Comparison of ENCODE assay signal across 8 cellular contexts in genomic region chr11:72103754-72104167, GRCh38. TPM values are rescaled to one million over a fixed set of nuclear protein-coding genes. Genes with fewer than 3 reads are reported as not detected.
DNase-seq lines count a peak whose midpoint lies in the region; ATAC-seq and TF ChIP-seq lines count a peak whose summit lies in the region.
"Had no signal": no experiment of that assay in that cellular context is flagged by ENCODE, and none has a peak within 500 bp of the region (broad histone marks: within the 10 kb centered on the region; RNA-seq: fewer than 3 reads in every experiment).

No MANE protein-coding gene starts in this region.

- H3K27ac ChIP-seq in HL-60 (replicated peaks) (peak overlapping the region; percentile 100), iPS-18a (ENCODE audit: low read length) (peak overlapping the region; percentile 88)

- H3K9ac ChIP-seq in iPS-18a (ENCODE audit: low read length): peak overlapping the region; percentile 62

- H3K4me3 ChIP-seq in HL-60 (replicated peaks; ENCODE audit: insufficient read depth, low read length) (no peak overlapping the region), iPS-18a (ENCODE audit: low read length) (peak overlapping the region; percentile 48)

- no peaks in the 10 kb centered on the region for H3K9me3 Mint-ChIP-seq in stimulated activated naive CD8-positive, alpha-beta T cell treated with anti-CD3 and anti-CD28 coated beads, Interleukin-15, amount 100 ng/mL, for 72 hours

- peaks cover 45% of the 10 kb centered on the region for H3K4me1 Mint-ChIP-seq in stimulated activated naive CD8-positive, alpha-beta T cell treated with anti-CD3 and anti-CD28 coated beads, Interleukin-15, amount 100 ng/mL, for 72 hours

- H3K9me3 ChIP-seq in iPS-18a (ENCODE audit: control insufficient read depth, low read depth, low read length): no peaks in the 10 kb centered on the region

- H3K4me1 ChIP-seq in iPS-18a (ENCODE audit: control insufficient read depth, low read depth, low read length): peaks cover 12% of the 10 kb centered on the region

- no peak for TF ChIP-seq CTCF in HL-60 (IDR thresholded peaks at IDR 0.05; ENCODE audit: insufficient read depth, low read length)

- no peaks in the 10 kb centered on the region for H3K27me3 Mint-ChIP-seq in stimulated activated naive CD8-positive, alpha-beta T cell treated with anti-CD3 and anti-CD28 coated beads, Interleukin-15, amount 100 ng/mL, for 72 hours

- peak overlapping the region; percentile 95 for H3K27ac Mint-ChIP-seq in stimulated activated naive CD8-positive, alpha-beta T cell treated with anti-CD3 and anti-CD28 coated beads, Interleukin-15, amount 100 ng/mL, for 72 hours

- no peak for ATAC-seq in stimulated activated naive CD8-positive, alpha-beta T cell treated with anti-CD3 and anti-CD28 coated beads, Interleukin-15, amount 100 ng/mL, for 72 hours
- no peak for ATAC-seq in HG03442 (IDR thresholded peaks at IDR 0.05; ENCODE audit: unreplicated experiment)

- DNase-seq in HL-60 (ENCODE audit: low read depth in 1 of 2, low spot score in 1 of 2) (no peak), mucosa of gallbladder (ENCODE audit: low spot score) (no peak), NK-92 (lab: John Stamatoyannopoulos, UW; ENCODE audit: unreplicated experiment) (no peak)
- peak; percentile 16 for DNase-seq in activated naive CD4-positive, alpha-beta T cell treated with anti-CD3 and anti-CD28 coated beads, Interleukin-2, amount 50 U/mL, for 16 hours
- DNase-seq in stimulated activated naive CD8-positive, alpha-beta T cell treated with anti-CD3 and anti-CD28 coated beads, Interleukin-15, amount 100 ng/mL, for 72 hours: no peak

- H3K36me3 ChIP-seq in iPS-18a (ENCODE audit: control insufficient read depth, low read depth, low read length): peaks cover 15% of the 10 kb centered on the region

- H3K27me3 ChIP-seq in HL-60 (ENCODE audit: insufficient read depth, poor library complexity, severe bottlenecking) (no peaks in the 10 kb centered on the region), iPS-18a (ENCODE audit: control insufficient read depth, insufficient read depth, low read length) (no peaks in the 10 kb centered on the region)

- H3K4me3 Mint-ChIP-seq in stimulated activated naive CD8-positive, alpha-beta T cell treated with anti-CD3 and anti-CD28 coated beads, Interleukin-15, amount 100 ng/mL, for 72 hours: peak overlapping the region; percentile 92 to 93

RNA-seq across cellular contexts. Expression of gene LAMTOR1, which starts 0.7 kb away (rescaled TPM):
- 81.7 TPM for total RNA-seq in mucosa of gallbladder

RNA-seq across cellular contexts. Expression of gene TOMT, which starts 2.0 kb away (rescaled TPM):
- not detected for total RNA-seq in mucosa of gallbladder
- total RNA-seq: subcutaneous adipose tissue had no signal

RNA-seq across cellular contexts. Expression of gene ANAPC15, which starts 8.7 kb away (rescaled TPM):
- total RNA-seq in mucosa of gallbladder: 33.3 TPM

RNA-seq across cellular contexts. Expression of gene LRRC51, which starts 23.1 kb away (rescaled TPM):
- 12.9 TPM for total RNA-seq in mucosa of gallbladder

RNA-seq across cellular contexts. Expression of gene NUMA1, which starts 23.4 kb away (rescaled TPM):
- 261 TPM for total RNA-seq in mucosa of gallbladder
